ENCODE assay signal across 1 cellular context in genomic region chr16:47143677-47144558, GRCh38.
TF ChIP-seq lines count a peak whose summit lies in the region.

Gene NETO2 (minus strand): TSS chr16:47143945. CDS start chr16:47143612, 333 bp downstream.

TF ChIP-seq in K562, 482 proteins besides CTCF, POLR2A, EP300 and RAD21 (continued from another document):
- TF ChIP-seq CEBPB (tag; IDR thresholded peaks at IDR 0.05) (no peak), SFPQ (IDR thresholded peaks at IDR 0.05; ENCODE audit: low read depth, low read length) (no peak), NFATC3 (IDR thresholded peaks at IDR 0.05) (no peak), ZNF280B (CRISPR knock-in tag; IDR thresholded peaks at IDR 0.05) (no peak), ZNF586 (CRISPR knock-in tag; conservative IDR thresholded peaks at IDR 0.05) (no peak), ZNF592 (IDR thresholded peaks at IDR 0.05) (peak; percentile 84; the same call in 1 of the 2 replicates), TEAD4 (IDR thresholded peaks at IDR 0.05; ENCODE audit: low read length) (no peak), TEAD4 (CRISPR knock-in tag; IDR thresholded peaks at IDR 0.05; ENCODE audit: borderline replicate concordance) (0 out of 2 replicates have a peak, but pooled peaks have one; percentile 34), TCF7L2 (IDR thresholded peaks at IDR 0.05; ENCODE audit: low read depth, low read length) (no peak), BRD9 (IDR thresholded peaks at IDR 0.05; ENCODE audit: low read depth, partially characterized antibody) (no peak), GTF2E2 (tag; IDR thresholded peaks at IDR 0.05) (no peak), CEBPZ (IDR thresholded peaks at IDR 0.05; ENCODE audit: borderline replicate concordance, low read depth, low read length) (no peak), PBX2 (CRISPR knock-in tag; IDR thresholded peaks at IDR 0.05; ENCODE audit: low read depth) (no peak), PBX2 (tag; conservative IDR thresholded peaks at IDR 0.05; ENCODE audit: low read depth) (no peak), BRD4 (IDR thresholded peaks at IDR 0.05) (no peak), MAFK (IDR thresholded peaks at IDR 0.05; ENCODE audit: low read length) (no peak), MAX (CRISPR knock-in tag; IDR thresholded peaks at IDR 0.05) (0 out of 2 replicates have a peak, but pooled peaks have one; percentile 13)
